ENCODE assay signal across 7 cellular contexts in the genomic region with DNA sequence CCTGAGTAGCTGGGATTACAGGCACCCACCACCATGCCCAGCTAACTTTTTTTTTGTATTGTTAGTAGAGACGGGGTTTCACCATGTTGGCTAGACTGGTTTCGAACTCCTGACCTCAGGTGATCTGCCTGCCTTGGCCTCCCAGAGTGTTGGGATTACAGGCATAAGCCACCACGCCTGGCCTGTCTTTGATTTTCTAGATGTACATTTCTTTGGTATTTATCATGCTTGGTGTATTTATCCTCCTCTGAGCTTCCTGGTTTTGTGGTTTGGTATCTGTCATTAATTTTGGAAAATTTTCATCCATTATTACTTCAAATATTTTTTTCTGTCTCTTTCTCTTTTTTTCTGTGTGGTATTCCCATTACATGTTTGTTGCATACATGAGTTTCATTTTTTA.
DNase-seq lines count a peak whose midpoint lies in the region; ATAC-seq, FAIRE-seq and TF ChIP-seq lines count a peak whose summit lies in the region.
"Not testable (repeated sequence)": the region's sequence is repeated elsewhere in the genome, so short reads cannot be mapped to it uniquely, and the experiment has no call there.

No MANE protein-coding gene starts in this region.

- not testable (repeated sequence) for TF ChIP-seq CTCF in SK-N-SH (IDR thresholded peaks at IDR 0.05); K562 (IDR thresholded peaks at IDR 0.05 in 2 of 3, conservative IDR thresholded peaks at IDR 0.05 in 1 of 3; ENCODE audit: insufficient read depth in 2 of 3, low read depth in 1 of 3, low read length in 3 of 3); esophagus squamous epithelium (IDR thresholded peaks at IDR 0.05)

- not testable (repeated sequence) for H3K79me2 ChIP-seq in SK-N-SH (ENCODE audit: insufficient read depth); K562 (ENCODE audit: control insufficient read depth, insufficient read depth, low read length)

- peak overlapping the region; percentile 12; the same call in 1 of the 2 replicates for H3K4me2 ChIP-seq in SK-N-SH
- not testable (repeated sequence) for H3K4me2 ChIP-seq in K562 (ENCODE audit: insufficient read depth, low read length); mesenchymal stem cell (ENCODE audit: low read length, poor library complexity, severe bottlenecking)

- not testable (repeated sequence) for H3F3A ChIP-seq in SK-N-SH (replicated peaks; ENCODE audit: insufficient read depth)

- not testable (repeated sequence) for H3K27me3 ChIP-seq in CD4-positive, alpha-beta memory T cell (ENCODE audit: insufficient read depth, low read length); SK-N-SH (ENCODE audit: insufficient read depth); K562 (ENCODE audit: control insufficient read depth in 2 of 2, insufficient read depth in 2 of 2, low read length in 2 of 2); esophagus squamous epithelium; mesenchymal stem cell (ENCODE audit: control insufficient read depth in 1 of 2, insufficient read depth in 1 of 2, low read length in 2 of 2)

- H3K18ac ChIP-seq in mesenchymal stem cell (ENCODE audit: low read depth in 1 of 2, low read length in 2 of 2): not testable (repeated sequence)

- not testable (repeated sequence) for H3K27me3 Mint-ChIP-seq in CD4-positive, alpha-beta memory T cell; activated CD4-positive, alpha-beta memory T cell treated with anti-CD3 and anti-CD28 coated beads for 36 hours

- not testable (repeated sequence) for H2BK120ac ChIP-seq in mesenchymal stem cell (ENCODE audit: low read depth, low read length)

- H2AFZ ChIP-seq in SK-N-SH (ENCODE audit: low read depth): peak overlapping the region; percentile 7; the same call in 1 of the 2 replicates
- not testable (repeated sequence) for H2AFZ ChIP-seq in K562 (ENCODE audit: low read depth, low read length); mesenchymal stem cell (ENCODE audit: low read depth, low read length)

- not testable (repeated sequence) for H3K4me3 ChIP-seq in CD4-positive, alpha-beta memory T cell (ENCODE audit: low read length in 2 of 2); SK-N-SH (ENCODE audit: low read depth in 2 of 2, low read length in 1 of 2); K562; esophagus squamous epithelium; mesenchymal stem cell (ENCODE audit: insufficient read depth in 1 of 2, low read depth in 1 of 2, low read length in 2 of 2)

- H3K23ac ChIP-seq in mesenchymal stem cell (ENCODE audit: low read length in 2 of 2): not testable (repeated sequence)

- H3K27ac ChIP-seq in CD4-positive, alpha-beta memory T cell (ENCODE audit: low read depth, low read length); K562 (ENCODE audit: extremely low read depth, low read depth, low read length): not testable (repeated sequence)
- H3K27ac ChIP-seq in SK-N-SH (ENCODE audit: low read depth in 2 of 2, low read length in 1 of 2): peak overlapping the region in 1 of 2 experiments; percentile 55; a peak in 2 of 4 replicates
- peak overlapping the region; percentile 42 to 78 (median 66) for H3K27ac ChIP-seq in esophagus squamous epithelium
- H3K27ac ChIP-seq in mesenchymal stem cell (ENCODE audit: low read length, poor library complexity, severe bottlenecking): peak overlapping the region; percentile 8

- not testable (repeated sequence) for H3K14ac ChIP-seq in mesenchymal stem cell (ENCODE audit: low read length in 2 of 2)

- BruUV-seq in K562 (replicated peaks; lab: Mats Ljungman, UMichigan): not testable (repeated sequence)

- H3K9me2 ChIP-seq in SK-N-SH: not testable (repeated sequence)

- not testable (repeated sequence) for H4K20me1 ChIP-seq in SK-N-SH (ENCODE audit: insufficient read depth); K562 (replicated peaks; ENCODE audit: control insufficient read depth, insufficient read depth, low read length)

- not testable (repeated sequence) for H2BK12ac ChIP-seq in mesenchymal stem cell (ENCODE audit: low read length in 2 of 2)

- not testable (repeated sequence) for TF ChIP-seq POLR2A in K562 (conservative IDR thresholded peaks at IDR 0.05); esophagus squamous epithelium (IDR thresholded peaks at IDR 0.05)

- POLR2A ChIA-PET in CD4-positive, alpha-beta memory T cell (lab: Charles Lee; ENCODE audit: partially characterized antibody): interaction anchor here (1.3 kb wide), 1 partner anchor 10 kb away, joined by 5 read pairs; no protein-coding TSS in a partner anchor
- POLR2A ChIA-PET in SK-N-SH (lab: Yijun Ruan, JAX); K562 (lab: Yijun Ruan, JAX): not testable (repeated sequence)
- POLR2A ChIA-PET in activated CD4-positive, alpha-beta memory T cell treated with anti-CD3 and anti-CD28 coated beads for 36 hours (lab: Charles Lee): interaction anchor here (1.0 to 1.1 kb wide), 2 partner anchors 9 to 207 kb away, joined by 3 read pairs; no protein-coding TSS in a partner anchor

- not testable (repeated sequence) for TF ChIP-seq RAD21 in SK-N-SH (IDR thresholded peaks at IDR 0.05; ENCODE audit: low read length); K562 (CRISPR knock-in tag; conservative IDR thresholded peaks at IDR 0.05 in 1 of 2, IDR thresholded peaks at IDR 0.05 in 1 of 2)

- WGBS in SK-N-SH (ENCODE audit: low lambda C conversion rate): 56% methylated on average over 3 of the region's 3 CpGs
- 9% methylated on average over 3 of the region's 3 CpGs for WGBS in K562 (ENCODE audit: insufficient coverage, low coverage, missing lambda C conversion rate)
- WGBS in esophagus squamous epithelium, 2 donors: 43 to 68% methylated on average over 3 of the region's 3 CpGs
- WGBS in mesenchymal stem cell: 100% methylated on average over 2 of the region's 3 CpGs

- not testable (repeated sequence) for H3K36me3 Mint-ChIP-seq in CD4-positive, alpha-beta memory T cell
- peaks cover 11% of the 10 kb centered on the region for H3K36me3 Mint-ChIP-seq in activated CD4-positive, alpha-beta memory T cell treated with anti-CD3 and anti-CD28 coated beads for 36 hours

- H3K9ac ChIP-seq in SK-N-SH; K562 (ENCODE audit: insufficient read depth in 1 of 2, low read depth in 2 of 2, low read length in 2 of 2); mesenchymal stem cell (ENCODE audit: low read length): not testable (repeated sequence)

- not testable (repeated sequence) for H3K9me3 ChIP-seq in CD4-positive, alpha-beta memory T cell (ENCODE audit: control insufficient read depth in 1 of 2, low read length in 2 of 2); SK-N-SH; K562 (replicated peaks; ENCODE audit: control insufficient read depth, insufficient read depth, low read depth, low read length); esophagus squamous epithelium; mesenchymal stem cell (ENCODE audit: control insufficient read depth, low read length)

- in situ Hi-C loops in K562 (cut with MboI): not testable (repeated sequence)

- not testable (repeated sequence) for H2AK5ac ChIP-seq in mesenchymal stem cell (ENCODE audit: low read length, severe bottlenecking)

- not testable (repeated sequence) for FAIRE-seq in K562 (lab: Jason Lieb, UNC)

- H3K79me1 ChIP-seq in mesenchymal stem cell (replicated peaks; ENCODE audit: low read length, poor library complexity, severe bottlenecking): not testable (repeated sequence)

- intact Hi-C loops in CD4-positive, alpha-beta memory T cell (cut with micrococcal nuclease); K562 (cut with micrococcal nuclease); esophagus squamous epithelium (cut with DNase I): not testable (repeated sequence)
- intact Hi-C loops in activated CD4-positive, alpha-beta memory T cell treated with anti-CD3 and anti-CD28 coated beads for 36 hours (cut with micrococcal nuclease): loop anchor here (1.0 kb wide), 2 partner anchors 10 to 15 kb away; no protein-coding TSS in a partner anchor

- TF ChIP-seq EP300 in SK-N-SH (IDR thresholded peaks at IDR 0.05; ENCODE audit: borderline replicate concordance in 1 of 2, low read depth in 1 of 2, low read length in 1 of 2); K562 (IDR thresholded peaks at IDR 0.05; ENCODE audit: low read length): not testable (repeated sequence)

- H3K4me3 Mint-ChIP-seq in CD4-positive, alpha-beta memory T cell; activated CD4-positive, alpha-beta memory T cell treated with anti-CD3 and anti-CD28 coated beads for 36 hours: not testable (repeated sequence)

- DNase-seq in CD4-positive, alpha-beta memory T cell; SK-N-SH; activated CD4-positive, alpha-beta memory T cell treated with anti-CD3 and anti-CD28 coated beads for 36 hours; K562 (ENCODE audit: extremely low read depth in 1 of 4, low spot score in 3 of 4); esophagus squamous epithelium (lab: John Stamatoyannopoulos, UW); mesenchymal stem cell: not testable (repeated sequence)
- peak; percentile 28 for DNase-seq in M059J (ENCODE audit: low read depth)

- H2BK15ac ChIP-seq in mesenchymal stem cell (ENCODE audit: low read depth, poor library complexity, severe bottlenecking): not testable (repeated sequence)

- peaks cover 12% of the 10 kb centered on the region for H3K4me1 ChIP-seq in CD4-positive, alpha-beta memory T cell (ENCODE audit: insufficient read depth, low read length)
- H3K4me1 ChIP-seq in SK-N-SH (ENCODE audit: control insufficient read depth in 1 of 2, insufficient read depth in 2 of 2, low read depth in 1 of 2, low read length in 1 of 2) (peaks cover 0 to 14% of the 10 kb centered on the region in 2 experiments; a peak in 3 of 4 replicates), esophagus squamous epithelium (peaks cover 9 to 34% (median 10%) of the 10 kb centered on the region in 3 donors)
- not testable (repeated sequence) for H3K4me1 ChIP-seq in K562 (replicated peaks in 1 of 2; ENCODE audit: control insufficient read depth in 2 of 2, insufficient read depth in 2 of 2, low read length in 2 of 2); mesenchymal stem cell (ENCODE audit: control insufficient read depth, insufficient read depth, low read depth, low read length)

- not testable (repeated sequence) for ATAC-seq in K562

- CTCF ChIA-PET in CD4-positive, alpha-beta memory T cell (lab: Charles Lee; ENCODE audit: partially characterized antibody): interaction anchor here (1.2 to 2.6 kb wide), 3 partner anchors 10 to 23 kb away, joined by 4 to 8 read pairs (median 4); no protein-coding TSS in a partner anchor
- CTCF ChIA-PET in SK-N-SH (lab: Yijun Ruan, JAX): interaction anchor here (0.7 kb wide), 1 partner anchor 111 kb away, joined by 3 read pairs; no protein-coding TSS in a partner anchor
- CTCF ChIA-PET in activated CD4-positive, alpha-beta memory T cell treated with anti-CD3 and anti-CD28 coated beads for 36 hours (lab: Charles Lee); K562 (lab: Yijun Ruan, JAX; ENCODE audit: low intra/inter-chr PET ratio): not testable (repeated sequence)

- H4K91ac ChIP-seq in mesenchymal stem cell (ENCODE audit: low read length): not testable (repeated sequence)

- H3K4me1 Mint-ChIP-seq in CD4-positive, alpha-beta memory T cell: peaks cover 3 to 39% (median 20%) of the 10 kb centered on the region in 4 donors
- H3K4me1 Mint-ChIP-seq in activated CD4-positive, alpha-beta memory T cell treated with anti-CD3 and anti-CD28 coated beads for 36 hours (ENCODE audit: low read depth): peaks cover 43% of the 10 kb centered on the region

- H3K36me3 ChIP-seq in CD4-positive, alpha-beta memory T cell (ENCODE audit: insufficient read depth, low read length); SK-N-SH (replicated peaks in 1 of 2; ENCODE audit: control insufficient read depth in 1 of 2, insufficient read depth in 2 of 2, low read length in 1 of 2); K562 (ENCODE audit: control insufficient read depth, insufficient read depth, low read length); esophagus squamous epithelium; mesenchymal stem cell (ENCODE audit: control insufficient read depth in 1 of 2, insufficient read depth in 2 of 2, low read depth in 1 of 2, low read length in 2 of 2): not testable (repeated sequence)

- not testable (repeated sequence) for H4K8ac ChIP-seq in mesenchymal stem cell (ENCODE audit: low read length)

- not testable (repeated sequence) for H3K9me3 Mint-ChIP-seq in CD4-positive, alpha-beta memory T cell; activated CD4-positive, alpha-beta memory T cell treated with anti-CD3 and anti-CD28 coated beads for 36 hours

- not testable (repeated sequence) for H3K9me1 ChIP-seq in K562 (ENCODE audit: control insufficient read depth, insufficient read depth, low read length)

- H2BK5ac ChIP-seq in mesenchymal stem cell (ENCODE audit: low read depth, low read length, poor library complexity, severe bottlenecking): not testable (repeated sequence)

- not testable (repeated sequence) for H3K4ac ChIP-seq in mesenchymal stem cell (ENCODE audit: low read depth in 1 of 2, low read length in 2 of 2)

- peak overlapping the region in 4 of 7 donors; percentile 75 to 92 (median 85) for H3K27ac Mint-ChIP-seq in CD4-positive, alpha-beta memory T cell
- H3K27ac Mint-ChIP-seq in activated CD4-positive, alpha-beta memory T cell treated with anti-CD3 and anti-CD28 coated beads for 36 hours: peak overlapping the region; percentile 93
